Comparison of ENCODE assay signal across 23 cellular contexts in the genomic region with DNA sequence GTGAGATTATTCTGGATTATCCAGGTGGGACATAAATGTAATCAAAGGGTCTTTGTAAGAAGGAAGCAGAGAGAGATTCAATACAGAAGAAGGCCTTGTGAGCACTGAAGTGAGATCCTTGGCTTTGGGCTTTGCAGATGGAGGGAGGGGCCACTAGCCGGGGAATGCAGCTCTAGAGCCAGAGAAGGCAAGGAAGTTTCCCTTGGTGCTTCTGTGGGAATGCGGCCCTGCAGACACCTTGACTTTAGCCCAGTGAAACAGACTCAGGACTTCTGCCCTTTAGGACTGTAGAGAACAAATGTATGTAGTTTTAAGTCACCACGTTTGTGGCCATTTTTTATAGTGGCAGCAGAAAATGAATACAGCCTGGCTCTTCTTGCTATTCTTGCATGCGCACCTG. TPM values are rescaled to one million over a fixed set of nuclear protein-coding genes. Genes with fewer than 3 reads are reported as not detected.
"Had no signal": no experiment of that assay in that cellular context is flagged by ENCODE, and none has a peak within 500 bp of the region (broad histone marks: within the 10 kb centered on the region; RNA-seq: fewer than 3 reads in every experiment).

No MANE protein-coding gene starts in this region.

- H3K27me3 ChIP-seq: MG63 had no signal

- H3K36me3 ChIP-seq: MG63 had no signal

- H3K4me3 ChIP-seq: MG63 had no signal

- FAIRE-seq: RCC 7860 had no signal

- DNase-seq: KBM-7, MG63, NCI-H1092, NCI-H1105 treated with DMSO at 0.1 percent for 48 hours, NCI-H1417 treated with DMSO at 0.1 percent for 48 hours, NCI-H146, NCI-H1694 treated with DMSO at 0.1 percent for 48 hours, NCI-H1930, NCI-H2081, NCI-H2107, NCI-H2171, NCI-H226, NCI-H510A, NCI-H524 treated with DMSO at 0.1 percent for 48 hours, NCI-H69, NCI-H774, Right ventricle myocardium superior, RPMI8226, SK-N-SH had no signal

RNA-seq across cellular contexts. Expression of gene NEU2, which starts 8.1 kb away (rescaled TPM):
- total RNA-seq: HT-29, LHCN-M2, Right ventricle myocardium superior, SK-MEL-5 had no signal

RNA-seq across cellular contexts. Expression of gene NGEF, which starts 27.5 kb away (rescaled TPM):
- total RNA-seq: Right ventricle myocardium superior, SK-MEL-5 had no signal
